Comparison of ENCODE assay signal across 8 cellular contexts in genomic region chr17:40582328-40582901, GRCh38. TPM values are rescaled to one million over a fixed set of nuclear protein-coding genes. Genes with fewer than 3 reads are reported as not detected.
DNase-seq lines count a peak whose midpoint lies in the region; ATAC-seq lines count a peak whose summit lies in the region.

No MANE protein-coding gene starts in this region.

- ATAC-seq in HG03025 (IDR thresholded peaks at IDR 0.05; ENCODE audit: low FRiP score, unreplicated experiment), result peak; percentile 76
- ATAC-seq in activated CD8-positive, alpha-beta memory T cell treated with anti-CD3 and anti-CD28 coated beads, Interleukin-2, amount 10 ng/mL, durations not matched to agents 7 days and 5 days, result peak; percentile 91

- H3K36me3 Mint-ChIP-seq in activated CD8-positive, alpha-beta memory T cell treated with anti-CD3 and anti-CD28 coated beads, Interleukin-2, amount 10 ng/mL, durations not matched to agents 7 days and 5 days, result peaks cover 36% of the 10 kb centered on the region

- DNase-seq in NCI-H2171 treated with DMSO at 0.1 percent for 48 hours (lab: John Stamatoyannopoulos, UW) (peak; percentile 9), NCI-H2171 (lab: John Stamatoyannopoulos, UW) (no peak), NCI-H2107 (lab: John Stamatoyannopoulos, UW) (peak; percentile 50), islet precursor cell (peak; percentile 44), NCI-H2227 (lab: John Stamatoyannopoulos, UW; ENCODE audit: unreplicated experiment) (no peak), kidney tubule cell (ENCODE audit: low spot score) (no peak)
- DNase-seq in activated CD8-positive, alpha-beta memory T cell treated with anti-CD3 and anti-CD28 coated beads, Interleukin-2, amount 10 ng/mL, durations not matched to agents 7 days and 5 days, result peak; percentile 85

- peak overlapping the region; percentile 79 for H3K27ac Mint-ChIP-seq in activated CD8-positive, alpha-beta memory T cell treated with anti-CD3 and anti-CD28 coated beads, Interleukin-2, amount 10 ng/mL, durations not matched to agents 7 days and 5 days

- H3K9me3 Mint-ChIP-seq in activated CD8-positive, alpha-beta memory T cell treated with anti-CD3 and anti-CD28 coated beads, Interleukin-2, amount 10 ng/mL, durations not matched to agents 7 days and 5 days (ENCODE audit: low read depth), result peaks cover 9% of the 10 kb centered on the region

- H3K4me3 Mint-ChIP-seq in activated CD8-positive, alpha-beta memory T cell treated with anti-CD3 and anti-CD28 coated beads, Interleukin-2, amount 10 ng/mL, durations not matched to agents 7 days and 5 days, result peak overlapping the region; percentile 34

- peaks cover 3% of the 10 kb centered on the region for H3K27me3 Mint-ChIP-seq in activated CD8-positive, alpha-beta memory T cell treated with anti-CD3 and anti-CD28 coated beads, Interleukin-2, amount 10 ng/mL, durations not matched to agents 7 days and 5 days

- CTCF ChIA-PET in activated CD8-positive, alpha-beta memory T cell treated with anti-CD3 and anti-CD28 coated beads, Interleukin-2, amount 10 ng/mL, durations not matched to agents 7 days and 5 days (lab: Charles Lee), result interaction anchor here (0.6 to 2.8 kb wide), 5 partner anchors 10 to 351 kb away, joined by 3 to 9 read pairs (median 4); no protein-coding TSS in a partner anchor

- H3K4me1 Mint-ChIP-seq in activated CD8-positive, alpha-beta memory T cell treated with anti-CD3 and anti-CD28 coated beads, Interleukin-2, amount 10 ng/mL, durations not matched to agents 7 days and 5 days, result peaks cover 59% of the 10 kb centered on the region

RNA-seq across cellular contexts. Expression of gene CCR7, which starts 17.1 kb away (rescaled TPM):
- 10 to 100 TPM; 43.5 to 83.9 TPM for total RNA-seq in activated CD8-positive, alpha-beta memory T cell treated with anti-CD3 and anti-CD28 coated beads, Interleukin-2, amount 10 ng/mL, durations not matched to agents 7 days and 5 days

Comparison
In these comparisons a context has a peak if more than half of its experiments do, and no peak if none do; other contexts are left out.
1. DNase-seq: peak in NCI-H2171 treated with DMSO at 0.1 percent for 48 hours (single experiment), NCI-H2107 (single experiment), activated CD8-positive, alpha-beta memory T cell treated with anti-CD3 and anti-CD28 coated beads, Interleukin-2, amount 10 ng/mL, durations not matched to agents 7 days and 5 days (single experiment) and islet precursor cell (single experiment); none in NCI-H2171 (single experiment), NCI-H2227 (single experiment) and kidney tubule cell (single experiment).